In genomic region chr13:109654341-109655205, GRCh38 we compare ENCODE assay signal across 10 cellular contexts.
DNase-seq lines count a peak whose midpoint lies in the region; ATAC-seq, FAIRE-seq and TF ChIP-seq lines count a peak whose summit lies in the region.
"Had no signal": no experiment of that assay in that cellular context is flagged by ENCODE, and none has a peak within 500 bp of the region (broad histone marks: within the 10 kb centered on the region; RNA-seq: fewer than 3 reads in every experiment).

No MANE protein-coding gene starts in this region.

- 0 out of 2 replicates have a peak, but pooled peaks cover 6% of the 10 kb centered on the region for H4K20me1 ChIP-seq in BLaER1
- H4K20me1 ChIP-seq in SK-N-SH (ENCODE audit: insufficient read depth) = no peaks in the 10 kb centered on the region

- ATAC-seq in Right ventricle myocardium superior (ENCODE audit: poor library complexity) = peak; percentile 85
- no peak for ATAC-seq in stimulated activated effector memory CD8-positive, alpha-beta T cell treated with anti-CD3 and anti-CD28 coated beads, Interleukin-12 subunit alpha, Interleukin-12 subunit beta, amount 100 ng/mL, for 72 hours

- H3K4me1 ChIP-seq in BLaER1 (peaks cover 53% of the 10 kb centered on the region), SK-N-SH (ENCODE audit: control insufficient read depth in 1 of 2, insufficient read depth in 2 of 2, low read depth in 1 of 2, low read length in 1 of 2) (peaks cover 17 to 40% of the 10 kb centered on the region in 2 experiments; a peak in 3 of 4 replicates), neutrophil (ENCODE audit: control insufficient read depth in 1 of 2, insufficient read depth in 1 of 2, low read depth in 1 of 2, low read length in 1 of 2) (peaks cover 71 to 79% of the 10 kb centered on the region in 2 experiments)

- H3K36me3 Mint-ChIP-seq in stimulated activated effector memory CD8-positive, alpha-beta T cell treated with anti-CD3 and anti-CD28 coated beads, Interleukin-12 subunit alpha, Interleukin-12 subunit beta, amount 100 ng/mL, for 72 hours = no peaks in the 10 kb centered on the region
- H3K36me3 Mint-ChIP-seq: naive thymus-derived CD8-positive, alpha-beta T cell had no signal

- H3K9ac ChIP-seq in BLaER1 (no peak overlapping the region), SK-N-SH (no peak overlapping the region)

- POLR2A ChIA-PET in SK-N-SH (lab: Yijun Ruan, JAX) = interaction anchor here (0.8 kb wide), 1 partner anchor 89 kb away, joined by 3 read pairs; no protein-coding TSS in a partner anchor

- no peak for TF ChIP-seq CTCF in SK-N-SH (IDR thresholded peaks at IDR 0.05)
- TF ChIP-seq CTCF in neutrophil (IDR thresholded peaks at IDR 0.05) = no peak

- H3K4me3 ChIP-seq in BLaER1 (no peak overlapping the region), SK-N-SH (ENCODE audit: low read depth in 2 of 2, low read length in 1 of 2) (no peak overlapping the region), neutrophil (ENCODE audit: low read depth in 1 of 2, low read length in 1 of 2) (peak overlapping the region; percentile 25 to 44)

- H3K36me3 ChIP-seq in BLaER1 (no peaks in the 10 kb centered on the region), SK-N-SH (replicated peaks in 1 of 2; ENCODE audit: control insufficient read depth in 1 of 2, insufficient read depth in 2 of 2, low read length in 1 of 2) (no peaks in the 10 kb centered on the region), neutrophil (no peaks in the 10 kb centered on the region)
- H3K36me3 ChIP-seq: brain microvascular endothelial cell had no signal

- FAIRE-seq in GM19239 (lab: Jason Lieb, UNC) = no peak

- no peaks in the 10 kb centered on the region for H3K27me3 ChIP-seq in BLaER1
- H3K27me3 ChIP-seq in SK-N-SH (ENCODE audit: insufficient read depth) = no peaks in the 10 kb centered on the region
- H3K27me3 ChIP-seq in neutrophil = no peaks in the 10 kb centered on the region
- H3K27me3 ChIP-seq: brain microvascular endothelial cell had no signal

- no peaks in the 10 kb centered on the region for H3K9me2 ChIP-seq in SK-N-SH

- no peak for TF ChIP-seq RAD21 in SK-N-SH (IDR thresholded peaks at IDR 0.05; ENCODE audit: low read length)

- H3K4me3 Mint-ChIP-seq in stimulated activated effector memory CD8-positive, alpha-beta T cell treated with anti-CD3 and anti-CD28 coated beads, Interleukin-12 subunit alpha, Interleukin-12 subunit beta, amount 100 ng/mL, for 72 hours = no peak overlapping the region
- H3K4me3 Mint-ChIP-seq: naive thymus-derived CD8-positive, alpha-beta T cell had no signal

- intact Hi-C loops in Right ventricle myocardium superior (cut with DNase I) = no loop called here

- no peaks in the 10 kb centered on the region for H3F3A ChIP-seq in SK-N-SH (replicated peaks; ENCODE audit: insufficient read depth)

- H3K9me3 ChIP-seq in BLaER1 (0 out of 2 replicates have a peak, but pooled peaks cover 8% of the 10 kb centered on the region), SK-N-SH (no peaks in the 10 kb centered on the region), neutrophil (no peaks in the 10 kb centered on the region)

- H3K4me1 Mint-ChIP-seq in stimulated activated effector memory CD8-positive, alpha-beta T cell treated with anti-CD3 and anti-CD28 coated beads, Interleukin-12 subunit alpha, Interleukin-12 subunit beta, amount 100 ng/mL, for 72 hours = no peaks in the 10 kb centered on the region

- H3K4me2 ChIP-seq in BLaER1 = peak overlapping the region; percentile 55
- H3K4me2 ChIP-seq in SK-N-SH = no peak overlapping the region

- H3K9me3 Mint-ChIP-seq in stimulated activated effector memory CD8-positive, alpha-beta T cell treated with anti-CD3 and anti-CD28 coated beads, Interleukin-12 subunit alpha, Interleukin-12 subunit beta, amount 100 ng/mL, for 72 hours = no peaks in the 10 kb centered on the region

- H3K27ac Mint-ChIP-seq in stimulated activated effector memory CD8-positive, alpha-beta T cell treated with anti-CD3 and anti-CD28 coated beads, Interleukin-12 subunit alpha, Interleukin-12 subunit beta, amount 100 ng/mL, for 72 hours = no peak overlapping the region
- H3K27ac Mint-ChIP-seq: naive thymus-derived CD8-positive, alpha-beta T cell had no signal

- H3K79me2 ChIP-seq in SK-N-SH (ENCODE audit: insufficient read depth) = no peaks in the 10 kb centered on the region

- TF ChIP-seq EP300 in SK-N-SH (IDR thresholded peaks at IDR 0.05; ENCODE audit: borderline replicate concordance in 1 of 2, low read depth in 1 of 2, low read length in 1 of 2) = no peak

- 78% methylated on average over 17 of the region's 17 CpGs for WGBS in SK-N-SH (ENCODE audit: low lambda C conversion rate)

- CTCF ChIA-PET in SK-N-SH (lab: Yijun Ruan, JAX) = interaction anchor here (1.0 kb wide), 1 partner anchor 11 kb away, joined by 4 read pairs; no protein-coding TSS in a partner anchor

- H2AFZ ChIP-seq in SK-N-SH (ENCODE audit: low read depth) = no peak overlapping the region

- no peak for DNase-seq in SK-N-SH
- peak; percentile 43 for DNase-seq in Right ventricle myocardium superior
- DNase-seq in stimulated activated effector memory CD8-positive, alpha-beta T cell treated with anti-CD3 and anti-CD28 coated beads, Interleukin-12 subunit alpha, Interleukin-12 subunit beta, amount 100 ng/mL, for 72 hours (ENCODE audit: low spot score in 2 of 2) = no peak
- no peak for DNase-seq in GM19239 (ENCODE audit: insufficient read length, low spot score)
- no peak for DNase-seq in NCI-H146 (lab: John Stamatoyannopoulos, UW)
- DNase-seq in T1000 (lab: John Stamatoyannopoulos, UW) = no peak
- DNase-seq: brain microvascular endothelial cell had no signal

- H3K27ac ChIP-seq in BLaER1 (no peak overlapping the region), SK-N-SH (ENCODE audit: low read depth in 2 of 2, low read length in 1 of 2) (peak overlapping the region in 1 of 2 experiments; percentile 99; a peak in 2 of 4 replicates), neutrophil (peak overlapping the region; percentile 95)
- H3K27ac ChIP-seq: brain microvascular endothelial cell had no signal

TF ChIP-seq in SK-N-SH, 30 proteins besides CTCF, POLR2A, EP300 and RAD21:
- TF ChIP-seq MXI1 (IDR thresholded peaks at IDR 0.05; ENCODE audit: low read depth, low read length) = peak; percentile 55; the same call in 1 of the 2 replicates
- TF ChIP-seq SIN3A (IDR thresholded peaks at IDR 0.05; ENCODE audit: borderline replicate concordance, low read depth, low read length) = no peak

Comparison
In these comparisons a context has a peak if more than half of its experiments do, and no peak if none do; other contexts are left out.
1. H3K4me3 ChIP-seq: peak in neutrophil (2 of 2); none in BLaER1 (single experiment) and SK-N-SH (0 of 2).